Comparison of ENCODE assay signal across 2 cellular contexts in the genomic region with DNA sequence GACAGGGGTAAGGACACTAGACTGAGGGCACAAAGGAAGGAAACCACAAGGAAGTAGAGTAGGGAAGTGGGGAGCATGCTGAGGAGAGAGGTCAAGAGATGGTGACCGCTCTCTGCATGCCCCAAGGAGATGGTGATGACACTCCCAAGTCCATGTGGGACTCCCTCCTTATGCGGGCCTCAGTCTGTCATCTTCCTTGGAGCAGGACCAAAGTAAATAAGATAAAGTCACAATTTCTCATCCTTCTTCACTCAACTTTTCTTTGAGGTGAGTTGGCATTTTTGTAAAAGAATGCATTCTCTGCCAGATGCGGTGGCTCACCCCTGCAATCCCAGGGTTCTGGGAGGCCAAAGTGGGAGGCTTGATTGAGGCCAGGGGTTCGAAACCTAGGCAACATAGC.
TF ChIP-seq lines count a peak whose summit lies in the region.

No MANE protein-coding gene starts in this region.

TF ChIP-seq in HepG2, 621 proteins besides CTCF, POLR2A, EP300 and RAD21 (continues in another document):
- TF ChIP-seq, protein P1, sequence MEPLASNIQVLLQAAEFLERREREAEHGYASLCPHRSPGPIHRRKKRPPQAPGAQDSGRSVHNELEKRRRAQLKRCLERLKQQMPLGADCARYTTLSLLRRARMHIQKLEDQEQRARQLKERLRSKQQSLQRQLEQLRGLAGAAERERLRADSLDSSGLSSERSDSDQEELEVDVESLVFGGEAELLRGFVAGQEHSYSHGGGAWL (CRISPR knock-in tag; IDR thresholded peaks at IDR 0.05), result no peak
- TF ChIP-seq FOXM1 (CRISPR knock-in tag; IDR thresholded peaks at IDR 0.05) (no peak), SYNCRIP (IDR thresholded peaks at IDR 0.05; ENCODE audit: insufficient read depth, low read depth, low read length) (no peak), PAWR (CRISPR knock-in tag; IDR thresholded peaks at IDR 0.05; ENCODE audit: borderline replicate concordance) (no peak), FOXJ3 (CRISPR knock-in tag; IDR thresholded peaks at IDR 0.05; ENCODE audit: borderline replicate concordance) (no peak), ZNF839 (CRISPR knock-in tag; IDR thresholded peaks at IDR 0.05; ENCODE audit: borderline replicate concordance) (no peak), ZFP41 (CRISPR knock-in tag; IDR thresholded peaks at IDR 0.05; ENCODE audit: borderline replicate concordance) (no peak)
- TF ChIP-seq, protein P2, sequence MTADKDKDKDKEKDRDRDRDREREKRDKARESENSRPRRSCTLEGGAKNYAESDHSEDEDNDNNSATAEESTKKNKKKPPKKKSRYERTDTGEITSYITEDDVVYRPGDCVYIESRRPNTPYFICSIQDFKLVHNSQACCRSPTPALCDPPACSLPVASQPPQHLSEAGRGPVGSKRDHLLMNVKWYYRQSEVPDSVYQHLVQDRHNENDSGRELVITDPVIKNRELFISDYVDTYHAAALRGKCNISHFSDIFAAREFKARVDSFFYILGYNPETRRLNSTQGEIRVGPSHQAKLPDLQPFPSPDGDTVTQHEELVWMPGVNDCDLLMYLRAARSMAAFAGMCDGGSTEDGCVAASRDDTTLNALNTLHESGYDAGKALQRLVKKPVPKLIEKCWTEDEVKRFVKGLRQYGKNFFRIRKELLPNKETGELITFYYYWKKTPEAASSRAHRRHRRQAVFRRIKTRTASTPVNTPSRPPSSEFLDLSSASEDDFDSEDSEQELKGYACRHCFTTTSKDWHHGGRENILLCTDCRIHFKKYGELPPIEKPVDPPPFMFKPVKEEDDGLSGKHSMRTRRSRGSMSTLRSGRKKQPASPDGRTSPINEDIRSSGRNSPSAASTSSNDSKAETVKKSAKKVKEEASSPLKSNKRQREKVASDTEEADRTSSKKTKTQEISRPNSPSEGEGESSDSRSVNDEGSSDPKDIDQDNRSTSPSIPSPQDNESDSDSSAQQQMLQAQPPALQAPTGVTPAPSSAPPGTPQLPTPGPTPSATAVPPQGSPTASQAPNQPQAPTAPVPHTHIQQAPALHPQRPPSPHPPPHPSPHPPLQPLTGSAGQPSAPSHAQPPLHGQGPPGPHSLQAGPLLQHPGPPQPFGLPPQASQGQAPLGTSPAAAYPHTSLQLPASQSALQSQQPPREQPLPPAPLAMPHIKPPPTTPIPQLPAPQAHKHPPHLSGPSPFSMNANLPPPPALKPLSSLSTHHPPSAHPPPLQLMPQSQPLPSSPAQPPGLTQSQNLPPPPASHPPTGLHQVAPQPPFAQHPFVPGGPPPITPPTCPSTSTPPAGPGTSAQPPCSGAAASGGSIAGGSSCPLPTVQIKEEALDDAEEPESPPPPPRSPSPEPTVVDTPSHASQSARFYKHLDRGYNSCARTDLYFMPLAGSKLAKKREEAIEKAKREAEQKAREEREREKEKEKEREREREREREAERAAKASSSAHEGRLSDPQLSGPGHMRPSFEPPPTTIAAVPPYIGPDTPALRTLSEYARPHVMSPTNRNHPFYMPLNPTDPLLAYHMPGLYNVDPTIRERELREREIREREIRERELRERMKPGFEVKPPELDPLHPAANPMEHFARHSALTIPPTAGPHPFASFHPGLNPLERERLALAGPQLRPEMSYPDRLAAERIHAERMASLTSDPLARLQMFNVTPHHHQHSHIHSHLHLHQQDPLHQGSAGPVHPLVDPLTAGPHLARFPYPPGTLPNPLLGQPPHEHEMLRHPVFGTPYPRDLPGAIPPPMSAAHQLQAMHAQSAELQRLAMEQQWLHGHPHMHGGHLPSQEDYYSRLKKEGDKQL (CRISPR knock-in tag; IDR thresholded peaks at IDR 0.05; ENCODE audit: low read depth), result no peak
- TF ChIP-seq, protein P3, sequence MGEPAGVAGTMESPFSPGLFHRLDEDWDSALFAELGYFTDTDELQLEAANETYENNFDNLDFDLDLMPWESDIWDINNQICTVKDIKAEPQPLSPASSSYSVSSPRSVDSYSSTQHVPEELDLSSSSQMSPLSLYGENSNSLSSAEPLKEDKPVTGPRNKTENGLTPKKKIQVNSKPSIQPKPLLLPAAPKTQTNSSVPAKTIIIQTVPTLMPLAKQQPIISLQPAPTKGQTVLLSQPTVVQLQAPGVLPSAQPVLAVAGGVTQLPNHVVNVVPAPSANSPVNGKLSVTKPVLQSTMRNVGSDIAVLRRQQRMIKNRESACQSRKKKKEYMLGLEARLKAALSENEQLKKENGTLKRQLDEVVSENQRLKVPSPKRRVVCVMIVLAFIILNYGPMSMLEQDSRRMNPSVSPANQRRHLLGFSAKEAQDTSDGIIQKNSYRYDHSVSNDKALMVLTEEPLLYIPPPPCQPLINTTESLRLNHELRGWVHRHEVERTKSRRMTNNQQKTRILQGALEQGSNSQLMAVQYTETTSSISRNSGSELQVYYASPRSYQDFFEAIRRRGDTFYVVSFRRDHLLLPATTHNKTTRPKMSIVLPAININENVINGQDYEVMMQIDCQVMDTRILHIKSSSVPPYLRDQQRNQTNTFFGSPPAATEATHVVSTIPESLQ (CRISPR knock-in tag; conservative IDR thresholded peaks at IDR 0.05), result no peak
- TF ChIP-seq, protein P4, sequence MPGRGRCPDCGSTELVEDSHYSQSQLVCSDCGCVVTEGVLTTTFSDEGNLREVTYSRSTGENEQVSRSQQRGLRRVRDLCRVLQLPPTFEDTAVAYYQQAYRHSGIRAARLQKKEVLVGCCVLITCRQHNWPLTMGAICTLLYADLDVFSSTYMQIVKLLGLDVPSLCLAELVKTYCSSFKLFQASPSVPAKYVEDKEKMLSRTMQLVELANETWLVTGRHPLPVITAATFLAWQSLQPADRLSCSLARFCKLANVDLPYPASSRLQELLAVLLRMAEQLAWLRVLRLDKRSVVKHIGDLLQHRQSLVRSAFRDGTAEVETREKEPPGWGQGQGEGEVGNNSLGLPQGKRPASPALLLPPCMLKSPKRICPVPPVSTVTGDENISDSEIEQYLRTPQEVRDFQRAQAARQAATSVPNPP (CRISPR knock-in tag; IDR thresholded peaks at IDR 0.05), result no peak
- TF ChIP-seq, protein P5, sequence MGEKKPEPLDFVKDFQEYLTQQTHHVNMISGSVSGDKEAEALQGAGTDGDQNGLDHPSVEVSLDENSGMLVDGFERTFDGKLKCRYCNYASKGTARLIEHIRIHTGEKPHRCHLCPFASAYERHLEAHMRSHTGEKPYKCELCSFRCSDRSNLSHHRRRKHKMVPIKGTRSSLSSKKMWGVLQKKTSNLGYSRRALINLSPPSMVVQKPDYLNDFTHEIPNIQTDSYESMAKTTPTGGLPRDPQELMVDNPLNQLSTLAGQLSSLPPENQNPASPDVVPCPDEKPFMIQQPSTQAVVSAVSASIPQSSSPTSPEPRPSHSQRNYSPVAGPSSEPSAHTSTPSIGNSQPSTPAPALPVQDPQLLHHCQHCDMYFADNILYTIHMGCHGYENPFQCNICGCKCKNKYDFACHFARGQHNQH (CRISPR knock-in tag; IDR thresholded peaks at IDR 0.05), result no peak

TF ChIP-seq in WTC11, 78 proteins besides CTCF, POLR2A, EP300 and RAD21 (continued from another document and continues in another):
- TF ChIP-seq, protein P6, sequence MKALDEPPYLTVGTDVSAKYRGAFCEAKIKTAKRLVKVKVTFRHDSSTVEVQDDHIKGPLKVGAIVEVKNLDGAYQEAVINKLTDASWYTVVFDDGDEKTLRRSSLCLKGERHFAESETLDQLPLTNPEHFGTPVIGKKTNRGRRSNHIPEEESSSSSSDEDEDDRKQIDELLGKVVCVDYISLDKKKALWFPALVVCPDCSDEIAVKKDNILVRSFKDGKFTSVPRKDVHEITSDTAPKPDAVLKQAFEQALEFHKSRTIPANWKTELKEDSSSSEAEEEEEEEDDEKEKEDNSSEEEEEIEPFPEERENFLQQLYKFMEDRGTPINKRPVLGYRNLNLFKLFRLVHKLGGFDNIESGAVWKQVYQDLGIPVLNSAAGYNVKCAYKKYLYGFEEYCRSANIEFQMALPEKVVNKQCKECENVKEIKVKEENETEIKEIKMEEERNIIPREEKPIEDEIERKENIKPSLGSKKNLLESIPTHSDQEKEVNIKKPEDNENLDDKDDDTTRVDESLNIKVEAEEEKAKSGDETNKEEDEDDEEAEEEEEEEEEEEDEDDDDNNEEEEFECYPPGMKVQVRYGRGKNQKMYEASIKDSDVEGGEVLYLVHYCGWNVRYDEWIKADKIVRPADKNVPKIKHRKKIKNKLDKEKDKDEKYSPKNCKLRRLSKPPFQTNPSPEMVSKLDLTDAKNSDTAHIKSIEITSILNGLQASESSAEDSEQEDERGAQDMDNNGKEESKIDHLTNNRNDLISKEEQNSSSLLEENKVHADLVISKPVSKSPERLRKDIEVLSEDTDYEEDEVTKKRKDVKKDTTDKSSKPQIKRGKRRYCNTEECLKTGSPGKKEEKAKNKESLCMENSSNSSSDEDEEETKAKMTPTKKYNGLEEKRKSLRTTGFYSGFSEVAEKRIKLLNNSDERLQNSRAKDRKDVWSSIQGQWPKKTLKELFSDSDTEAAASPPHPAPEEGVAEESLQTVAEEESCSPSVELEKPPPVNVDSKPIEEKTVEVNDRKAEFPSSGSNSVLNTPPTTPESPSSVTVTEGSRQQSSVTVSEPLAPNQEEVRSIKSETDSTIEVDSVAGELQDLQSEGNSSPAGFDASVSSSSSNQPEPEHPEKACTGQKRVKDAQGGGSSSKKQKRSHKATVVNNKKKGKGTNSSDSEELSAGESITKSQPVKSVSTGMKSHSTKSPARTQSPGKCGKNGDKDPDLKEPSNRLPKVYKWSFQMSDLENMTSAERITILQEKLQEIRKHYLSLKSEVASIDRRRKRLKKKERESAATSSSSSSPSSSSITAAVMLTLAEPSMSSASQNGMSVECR (CRISPR knock-in tag; IDR thresholded peaks at IDR 0.05; ENCODE audit: borderline replicate concordance), result no peak
- TF ChIP-seq GRHL2 (CRISPR knock-in tag; IDR thresholded peaks at IDR 0.05; ENCODE audit: insufficient replicate concordance, severe bottlenecking) (no peak), CBFB (CRISPR knock-in tag; IDR thresholded peaks at IDR 0.05; ENCODE audit: low read depth) (no peak), TCF7 (CRISPR knock-in tag; IDR thresholded peaks at IDR 0.05; ENCODE audit: low read depth) (no peak), NR1H2 (CRISPR knock-in tag; IDR thresholded peaks at IDR 0.05) (no peak), ELF4 (CRISPR knock-in tag; IDR thresholded peaks at IDR 0.05; ENCODE audit: low read depth) (no peak), HMGA2 (CRISPR knock-in tag; IDR thresholded peaks at IDR 0.05) (no peak), NR2C2 (CRISPR knock-in tag; IDR thresholded peaks at IDR 0.05) (no peak), TEAD4 (CRISPR knock-in tag; IDR thresholded peaks at IDR 0.05) (no peak)
- TF ChIP-seq, protein P7, sequence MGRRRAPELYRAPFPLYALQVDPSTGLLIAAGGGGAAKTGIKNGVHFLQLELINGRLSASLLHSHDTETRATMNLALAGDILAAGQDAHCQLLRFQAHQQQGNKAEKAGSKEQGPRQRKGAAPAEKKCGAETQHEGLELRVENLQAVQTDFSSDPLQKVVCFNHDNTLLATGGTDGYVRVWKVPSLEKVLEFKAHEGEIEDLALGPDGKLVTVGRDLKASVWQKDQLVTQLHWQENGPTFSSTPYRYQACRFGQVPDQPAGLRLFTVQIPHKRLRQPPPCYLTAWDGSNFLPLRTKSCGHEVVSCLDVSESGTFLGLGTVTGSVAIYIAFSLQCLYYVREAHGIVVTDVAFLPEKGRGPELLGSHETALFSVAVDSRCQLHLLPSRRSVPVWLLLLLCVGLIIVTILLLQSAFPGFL (CRISPR knock-in tag; IDR thresholded peaks at IDR 0.05; ENCODE audit: borderline replicate concordance), result no peak
- TF ChIP-seq, protein P8, sequence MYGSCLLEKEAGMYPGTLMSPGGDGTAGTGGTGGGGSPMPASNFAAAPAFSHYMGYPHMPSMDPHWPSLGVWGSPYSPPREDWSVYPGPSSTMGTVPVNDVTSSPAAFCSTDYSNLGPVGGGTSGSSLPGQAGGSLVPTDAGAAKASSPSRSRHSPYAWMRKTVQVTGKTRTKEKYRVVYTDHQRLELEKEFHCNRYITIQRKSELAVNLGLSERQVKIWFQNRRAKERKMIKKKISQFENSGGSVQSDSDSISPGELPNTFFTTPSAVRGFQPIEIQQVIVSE (CRISPR knock-in tag; IDR thresholded peaks at IDR 0.05; ENCODE audit: borderline replicate concordance), result no peak
- TF ChIP-seq, protein P9, sequence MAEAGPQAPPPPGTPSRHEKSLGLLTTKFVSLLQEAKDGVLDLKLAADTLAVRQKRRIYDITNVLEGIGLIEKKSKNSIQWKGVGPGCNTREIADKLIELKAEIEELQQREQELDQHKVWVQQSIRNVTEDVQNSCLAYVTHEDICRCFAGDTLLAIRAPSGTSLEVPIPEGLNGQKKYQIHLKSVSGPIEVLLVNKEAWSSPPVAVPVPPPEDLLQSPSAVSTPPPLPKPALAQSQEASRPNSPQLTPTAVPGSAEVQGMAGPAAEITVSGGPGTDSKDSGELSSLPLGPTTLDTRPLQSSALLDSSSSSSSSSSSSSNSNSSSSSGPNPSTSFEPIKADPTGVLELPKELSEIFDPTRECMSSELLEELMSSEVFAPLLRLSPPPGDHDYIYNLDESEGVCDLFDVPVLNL (CRISPR knock-in tag; IDR thresholded peaks at IDR 0.05; ENCODE audit: borderline replicate concordance, low read depth), result no peak
- TF ChIP-seq, protein P10, sequence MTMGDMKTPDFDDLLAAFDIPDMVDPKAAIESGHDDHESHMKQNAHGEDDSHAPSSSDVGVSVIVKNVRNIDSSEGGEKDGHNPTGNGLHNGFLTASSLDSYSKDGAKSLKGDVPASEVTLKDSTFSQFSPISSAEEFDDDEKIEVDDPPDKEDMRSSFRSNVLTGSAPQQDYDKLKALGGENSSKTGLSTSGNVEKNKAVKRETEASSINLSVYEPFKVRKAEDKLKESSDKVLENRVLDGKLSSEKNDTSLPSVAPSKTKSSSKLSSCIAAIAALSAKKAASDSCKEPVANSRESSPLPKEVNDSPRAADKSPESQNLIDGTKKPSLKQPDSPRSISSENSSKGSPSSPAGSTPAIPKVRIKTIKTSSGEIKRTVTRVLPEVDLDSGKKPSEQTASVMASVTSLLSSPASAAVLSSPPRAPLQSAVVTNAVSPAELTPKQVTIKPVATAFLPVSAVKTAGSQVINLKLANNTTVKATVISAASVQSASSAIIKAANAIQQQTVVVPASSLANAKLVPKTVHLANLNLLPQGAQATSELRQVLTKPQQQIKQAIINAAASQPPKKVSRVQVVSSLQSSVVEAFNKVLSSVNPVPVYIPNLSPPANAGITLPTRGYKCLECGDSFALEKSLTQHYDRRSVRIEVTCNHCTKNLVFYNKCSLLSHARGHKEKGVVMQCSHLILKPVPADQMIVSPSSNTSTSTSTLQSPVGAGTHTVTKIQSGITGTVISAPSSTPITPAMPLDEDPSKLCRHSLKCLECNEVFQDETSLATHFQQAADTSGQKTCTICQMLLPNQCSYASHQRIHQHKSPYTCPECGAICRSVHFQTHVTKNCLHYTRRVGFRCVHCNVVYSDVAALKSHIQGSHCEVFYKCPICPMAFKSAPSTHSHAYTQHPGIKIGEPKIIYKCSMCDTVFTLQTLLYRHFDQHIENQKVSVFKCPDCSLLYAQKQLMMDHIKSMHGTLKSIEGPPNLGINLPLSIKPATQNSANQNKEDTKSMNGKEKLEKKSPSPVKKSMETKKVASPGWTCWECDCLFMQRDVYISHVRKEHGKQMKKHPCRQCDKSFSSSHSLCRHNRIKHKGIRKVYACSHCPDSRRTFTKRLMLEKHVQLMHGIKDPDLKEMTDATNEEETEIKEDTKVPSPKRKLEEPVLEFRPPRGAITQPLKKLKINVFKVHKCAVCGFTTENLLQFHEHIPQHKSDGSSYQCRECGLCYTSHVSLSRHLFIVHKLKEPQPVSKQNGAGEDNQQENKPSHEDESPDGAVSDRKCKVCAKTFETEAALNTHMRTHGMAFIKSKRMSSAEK (CRISPR knock-in tag; IDR thresholded peaks at IDR 0.05; ENCODE audit: borderline replicate concordance), result no peak
- TF ChIP-seq, protein P11, sequence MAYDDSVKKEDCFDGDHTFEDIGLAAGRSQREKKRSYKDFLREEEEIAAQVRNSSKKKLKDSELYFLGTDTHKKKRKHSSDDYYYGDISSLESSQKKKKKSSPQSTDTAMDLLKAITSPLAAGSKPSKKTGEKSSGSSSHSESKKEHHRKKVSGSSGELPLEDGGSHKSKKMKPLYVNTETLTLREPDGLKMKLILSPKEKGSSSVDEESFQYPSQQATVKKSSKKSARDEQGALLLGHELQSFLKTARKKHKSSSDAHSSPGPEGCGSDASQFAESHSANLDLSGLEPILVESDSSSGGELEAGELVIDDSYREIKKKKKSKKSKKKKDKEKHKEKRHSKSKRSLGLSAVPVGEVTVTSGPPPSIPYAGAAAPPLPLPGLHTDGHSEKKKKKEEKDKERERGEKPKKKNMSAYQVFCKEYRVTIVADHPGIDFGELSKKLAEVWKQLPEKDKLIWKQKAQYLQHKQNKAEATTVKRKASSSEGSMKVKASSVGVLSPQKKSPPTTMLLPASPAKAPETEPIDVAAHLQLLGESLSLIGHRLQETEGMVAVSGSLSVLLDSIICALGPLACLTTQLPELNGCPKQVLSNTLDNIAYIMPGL (CRISPR knock-in tag; IDR thresholded peaks at IDR 0.05), result no peak
